Comparison of ENCODE assay signal across 8 cellular contexts in the genomic region with DNA sequence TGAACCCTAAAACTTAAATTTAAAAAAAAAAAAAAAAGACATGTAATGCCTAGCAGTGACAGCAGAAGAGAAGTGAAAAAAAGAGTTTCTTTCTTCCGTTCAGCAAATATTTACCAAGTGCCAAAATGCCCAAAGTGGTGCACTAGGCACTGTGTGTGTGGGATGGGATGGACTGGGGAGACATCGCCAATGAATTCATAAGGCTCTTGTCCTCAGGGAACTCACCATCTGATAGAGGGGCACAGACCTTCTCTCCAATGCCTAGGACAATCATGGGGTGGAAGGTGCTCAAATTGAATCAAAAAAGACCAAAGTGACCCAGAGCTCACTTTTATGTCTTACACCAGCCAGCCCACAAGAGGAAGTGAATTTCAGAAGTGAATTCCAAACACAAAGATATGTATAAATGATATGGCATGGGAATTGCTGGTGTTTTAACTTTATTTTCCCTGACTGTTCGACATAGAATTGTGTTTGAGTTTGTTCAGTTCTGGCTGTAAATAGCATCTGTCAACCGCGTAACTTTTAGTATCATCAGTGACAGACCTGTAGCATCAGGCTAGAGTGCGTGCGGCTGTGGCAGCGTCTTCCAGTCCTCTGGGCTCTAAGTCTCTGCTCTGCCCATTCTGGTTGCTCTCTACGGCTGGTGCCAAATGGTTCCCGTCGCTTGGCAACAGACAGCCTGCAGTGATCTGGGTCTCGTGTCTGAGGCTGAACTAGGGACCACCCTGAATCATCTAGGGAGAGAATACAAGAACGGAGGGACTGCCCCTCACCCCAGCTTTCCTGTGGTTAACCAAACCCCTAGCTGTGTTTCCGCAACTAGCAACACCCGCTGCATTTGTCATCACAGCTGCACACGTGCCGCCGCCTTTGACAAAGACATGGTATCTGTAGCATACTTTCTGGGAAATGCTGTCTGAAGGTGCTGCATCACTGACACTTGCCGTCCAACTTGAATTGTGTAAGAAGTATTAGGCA.
DNase-seq lines count a peak whose midpoint lies in the region; ATAC-seq and TF ChIP-seq lines count a peak whose summit lies in the region.

No MANE protein-coding gene starts in this region.

- no peaks in the 10 kb centered on the region for H3K36me3 Mint-ChIP-seq in T-helper 2 cell treated with Interferon-gamma antibody and Interleukin-4, amounts not matched to agents 5 μg/mL and 100 μg/mL, for 36 hours (ENCODE audit: low read depth)

- H3K9ac ChIP-seq in BLaER1 (peak overlapping the region; percentile 25; the same call in 1 of the 2 replicates), neural cell (ENCODE audit: low read length) (no peak overlapping the region), stomach smooth muscle (ENCODE audit: low read length in 2 of 2) (peak overlapping the region; percentile 42 to 57)

- no peak for TF ChIP-seq RAD21 in neural cell (conservative IDR thresholded peaks at IDR 0.05)

- peaks cover 6% of the 10 kb centered on the region; the same call in 1 of the 2 replicates for H3K27me3 ChIP-seq in BLaER1
- no peaks in the 10 kb centered on the region for H3K27me3 ChIP-seq in neural cell (ENCODE audit: insufficient read depth, low read depth, low read length)
- no peaks in the 10 kb centered on the region for H3K27me3 ChIP-seq in stomach smooth muscle (ENCODE audit: control insufficient read depth in 1 of 2, insufficient read depth in 2 of 2, low read length in 2 of 2)

- in situ Hi-C loops in astrocyte of the cerebellum (cut with HindIII; ENCODE audit: low sequenced_read_pairs): no loop called here

- DNase-seq in T-helper 2 cell treated with Interferon-gamma antibody and Interleukin-4, amounts not matched to agents 5 μg/mL and 100 μg/mL, for 36 hours (ENCODE audit: low spot score): peak; percentile 80
- DNase-seq in astrocyte of the cerebellum (ENCODE audit: low read depth) (peak; percentile 85), cerebellum (ENCODE audit: low spot score) (no peak)

- peaks cover 48% of the 10 kb centered on the region for H3K4me1 ChIP-seq in BLaER1
- H3K4me1 ChIP-seq in stomach smooth muscle (ENCODE audit: control insufficient read depth, insufficient read depth, low read length): peaks cover 17% of the 10 kb centered on the region

- TF ChIP-seq EP300 in neural cell (conservative IDR thresholded peaks at IDR 0.05; ENCODE audit: poor library complexity, severe bottlenecking): peak; percentile 32

- TF ChIP-seq CTCF in astrocyte of the cerebellum (IDR thresholded peaks at IDR 0.05; ENCODE audit: low read depth, low read length, missing control alignments) (no peak), neural cell (IDR thresholded peaks at IDR 0.05; ENCODE audit: poor library complexity, severe bottlenecking) (no peak)

- peak overlapping the region; percentile 52 for H3K27ac Mint-ChIP-seq in T-helper 2 cell treated with Interferon-gamma antibody and Interleukin-4, amounts not matched to agents 5 μg/mL and 100 μg/mL, for 36 hours

- H3K4me2 ChIP-seq in BLaER1 (peak overlapping the region; percentile 83), neural cell (ENCODE audit: low read length) (no peak overlapping the region)

- no peaks in the 10 kb centered on the region for H3K9me3 Mint-ChIP-seq in T-helper 2 cell treated with Interferon-gamma antibody and Interleukin-4, amounts not matched to agents 5 μg/mL and 100 μg/mL, for 36 hours

- ATAC-seq in GM19397 (IDR thresholded peaks at IDR 0.05; ENCODE audit: unreplicated experiment): peak; percentile 90
- ATAC-seq in HG03520 (IDR thresholded peaks at IDR 0.05; ENCODE audit: unreplicated experiment): peak; percentile 74

- H3K27ac ChIP-seq in BLaER1: peak overlapping the region; percentile 54; the same call in 1 of the 2 replicates
- H3K27ac ChIP-seq in neural cell (ENCODE audit: low read length): no peak overlapping the region
- no peak overlapping the region for H3K27ac ChIP-seq in stomach smooth muscle (ENCODE audit: low read length)

- no peaks in the 10 kb centered on the region for H3F3A ChIP-seq in neural cell (ENCODE audit: insufficient read depth, low read length, poor library complexity, severe bottlenecking)

- H2AFZ ChIP-seq in neural cell (ENCODE audit: low read depth, low read length): no peak overlapping the region

- H3K9me3 ChIP-seq in BLaER1 (no peaks in the 10 kb centered on the region), neural cell (ENCODE audit: low read length) (no peaks in the 10 kb centered on the region), stomach smooth muscle (ENCODE audit: control insufficient read depth in 2 of 2, low read length in 2 of 2) (no peaks in the 10 kb centered on the region)

- H3K4me1 Mint-ChIP-seq in T-helper 2 cell treated with Interferon-gamma antibody and Interleukin-4, amounts not matched to agents 5 μg/mL and 100 μg/mL, for 36 hours (ENCODE audit: low read depth): peaks cover 28% of the 10 kb centered on the region

- no peaks in the 10 kb centered on the region for H3K9me2 ChIP-seq in neural cell (ENCODE audit: insufficient read depth, low read length)

- H3K4me3 ChIP-seq in BLaER1 (no peak overlapping the region), astrocyte of the cerebellum (ENCODE audit: low read depth, low read length) (peak overlapping the region; percentile 5), neural cell (ENCODE audit: low read length) (no peak overlapping the region), stomach smooth muscle (ENCODE audit: low read length in 2 of 2) (peak overlapping the region; percentile 51 to 55)

- H3K79me2 ChIP-seq in neural cell (replicated peaks; ENCODE audit: insufficient read depth, low read length): no peaks in the 10 kb centered on the region

- peaks cover 47% of the 10 kb centered on the region for H3K27me3 Mint-ChIP-seq in T-helper 2 cell treated with Interferon-gamma antibody and Interleukin-4, amounts not matched to agents 5 μg/mL and 100 μg/mL, for 36 hours (ENCODE audit: low read depth)

- H4K20me1 ChIP-seq in BLaER1 (peaks cover 5% of the 10 kb centered on the region; the same call in 1 of the 2 replicates), neural cell (ENCODE audit: insufficient read depth) (no peaks in the 10 kb centered on the region)

- H3K36me3 ChIP-seq in BLaER1 (no peaks in the 10 kb centered on the region), neural cell (ENCODE audit: insufficient read depth, low read length) (no peaks in the 10 kb centered on the region), stomach smooth muscle (ENCODE audit: control insufficient read depth in 2 of 2, insufficient read depth in 2 of 2, low read length in 2 of 2) (no peaks in the 10 kb centered on the region)

- peak overlapping the region; percentile 78 for H3K4me3 Mint-ChIP-seq in T-helper 2 cell treated with Interferon-gamma antibody and Interleukin-4, amounts not matched to agents 5 μg/mL and 100 μg/mL, for 36 hours

TF ChIP-seq in neural cell, 6 proteins besides CTCF, POLR2A, EP300 and RAD21:
- TF ChIP-seq, protein P1, sequence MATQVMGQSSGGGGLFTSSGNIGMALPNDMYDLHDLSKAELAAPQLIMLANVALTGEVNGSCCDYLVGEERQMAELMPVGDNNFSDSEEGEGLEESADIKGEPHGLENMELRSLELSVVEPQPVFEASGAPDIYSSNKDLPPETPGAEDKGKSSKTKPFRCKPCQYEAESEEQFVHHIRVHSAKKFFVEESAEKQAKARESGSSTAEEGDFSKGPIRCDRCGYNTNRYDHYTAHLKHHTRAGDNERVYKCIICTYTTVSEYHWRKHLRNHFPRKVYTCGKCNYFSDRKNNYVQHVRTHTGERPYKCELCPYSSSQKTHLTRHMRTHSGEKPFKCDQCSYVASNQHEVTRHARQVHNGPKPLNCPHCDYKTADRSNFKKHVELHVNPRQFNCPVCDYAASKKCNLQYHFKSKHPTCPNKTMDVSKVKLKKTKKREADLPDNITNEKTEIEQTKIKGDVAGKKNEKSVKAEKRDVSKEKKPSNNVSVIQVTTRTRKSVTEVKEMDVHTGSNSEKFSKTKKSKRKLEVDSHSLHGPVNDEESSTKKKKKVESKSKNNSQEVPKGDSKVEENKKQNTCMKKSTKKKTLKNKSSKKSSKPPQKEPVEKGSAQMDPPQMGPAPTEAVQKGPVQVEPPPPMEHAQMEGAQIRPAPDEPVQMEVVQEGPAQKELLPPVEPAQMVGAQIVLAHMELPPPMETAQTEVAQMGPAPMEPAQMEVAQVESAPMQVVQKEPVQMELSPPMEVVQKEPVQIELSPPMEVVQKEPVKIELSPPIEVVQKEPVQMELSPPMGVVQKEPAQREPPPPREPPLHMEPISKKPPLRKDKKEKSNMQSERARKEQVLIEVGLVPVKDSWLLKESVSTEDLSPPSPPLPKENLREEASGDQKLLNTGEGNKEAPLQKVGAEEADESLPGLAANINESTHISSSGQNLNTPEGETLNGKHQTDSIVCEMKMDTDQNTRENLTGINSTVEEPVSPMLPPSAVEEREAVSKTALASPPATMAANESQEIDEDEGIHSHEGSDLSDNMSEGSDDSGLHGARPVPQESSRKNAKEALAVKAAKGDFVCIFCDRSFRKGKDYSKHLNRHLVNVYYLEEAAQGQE (IDR thresholded peaks at IDR 0.05; ENCODE audit: borderline replicate concordance): no peak
- no peak for TF ChIP-seq SMC3 (conservative IDR thresholded peaks at IDR 0.05; ENCODE audit: poor library complexity)

Comparison
In these comparisons a context has a peak if more than half of its experiments do, and no peak if none do; other contexts are left out.
1. H3K4me3 ChIP-seq: peak in astrocyte of the cerebellum (single experiment) and stomach smooth muscle (2 of 2); none in BLaER1 (single experiment) and neural cell (single experiment).